ENCODE assay signal across 9 cellular contexts in genomic region chr10:114266521-114266920, GRCh38. TPM values are rescaled to one million over a fixed set of nuclear protein-coding genes. Genes with fewer than 3 reads are reported as not detected.
DNase-seq lines count a peak whose midpoint lies in the region; ATAC-seq and TF ChIP-seq lines count a peak whose summit lies in the region.
"Had no signal": no experiment of that assay in that cellular context is flagged by ENCODE, and none has a peak within 500 bp of the region (broad histone marks: within the 10 kb centered on the region; RNA-seq: fewer than 3 reads in every experiment).

No MANE protein-coding gene starts in this region.

- ATAC-seq in SK-N-SH treated with all-trans-retinoic acid at 6 μM for 48 hours (peak; percentile 86), heart right ventricle (peak; percentile 52 to 84 (median 78)), HG02642 (IDR thresholded peaks at IDR 0.05; ENCODE audit: poor library complexity, unreplicated experiment) (no peak), HG03097 (IDR thresholded peaks at IDR 0.05; ENCODE audit: low FRiP score, unreplicated experiment) (no peak)

- H4K20me1 ChIP-seq in Loucy (ENCODE audit: insufficient read depth, low read length, poor library complexity, severe bottlenecking), result no peaks in the 10 kb centered on the region

- H3F3A ChIP-seq in Loucy (ENCODE audit: low read depth), result no peaks in the 10 kb centered on the region

- no peak overlapping the region for H3K4me2 ChIP-seq in Loucy (ENCODE audit: low read depth, low read length, poor library complexity, severe bottlenecking)

- no peak overlapping the region for H3K9ac ChIP-seq in Loucy (ENCODE audit: low read depth, low read length, poor library complexity, severe bottlenecking)

- peak overlapping the region; percentile 59; the same call in 1 of the 2 replicates for H2AFZ ChIP-seq in Loucy (ENCODE audit: low read length)

- intact Hi-C loops in heart right ventricle (cut with DNase I) (loop anchor here in 1 of 10 donors (10.0 kb wide), 1 partner anchor 92 kb away; the partner anchor contains the start of genes CCDC186 and TDRD1), stomach (cut with DNase I; ENCODE audit: low total_unique reads) (no loop called here)

- DNase-seq in heart right ventricle (peak; percentile 42 to 47), stomach (peak; percentile 81), T1000 (lab: John Stamatoyannopoulos, UW) (no peak), NCI-H774 (lab: John Stamatoyannopoulos, UW) (no peak)
- DNase-seq: foreskin melanocyte had no signal

- 20 to 23% methylated on average over 5 of the region's 5 CpGs for WGBS in heart right ventricle, 2 donors
- WGBS in stomach, 5 donors, result 16 to 29% (median 24%) methylated on average over 5 of the region's 5 CpGs

- H3K79me2 ChIP-seq in Loucy (ENCODE audit: insufficient read depth, low read length), result no peaks in the 10 kb centered on the region

- no peak for TF ChIP-seq EP300 in stomach (IDR thresholded peaks at IDR 0.05)

- H3K4me3 ChIP-seq in Loucy (ENCODE audit: low read length, poor library complexity, severe bottlenecking) (no peak overlapping the region), heart right ventricle (no peak overlapping the region), stomach (no peak overlapping the region)

- H3K9me2 ChIP-seq in Loucy (replicated peaks; ENCODE audit: low read depth, low read length), result no peaks in the 10 kb centered on the region

- H3K27me3 ChIP-seq in Loucy (ENCODE audit: insufficient read depth, low read length, poor library complexity, severe bottlenecking) (no peaks in the 10 kb centered on the region), heart right ventricle (no peaks in the 10 kb centered on the region), stomach (no peaks in the 10 kb centered on the region)

- no peak for TF ChIP-seq POLR2A in stomach (IDR thresholded peaks at IDR 0.05)

- peaks cover 7% of the 10 kb centered on the region for H3K4me1 ChIP-seq in Loucy (ENCODE audit: insufficient read depth, low read length, poor library complexity, severe bottlenecking)
- H3K4me1 ChIP-seq in heart right ventricle, result peaks cover 0 to 38% (median 18%) of the 10 kb centered on the region in 9 donors
- H3K4me1 ChIP-seq in stomach, result peaks cover 19 to 47% (median 38%) of the 10 kb centered on the region in 4 donors

- TF ChIP-seq CTCF in Loucy (conservative IDR thresholded peaks at IDR 0.05; ENCODE audit: low read length) (no peak), heart right ventricle (IDR thresholded peaks at IDR 0.05) (no peak), stomach (IDR thresholded peaks at IDR 0.05) (no peak)

- H3K27ac ChIP-seq in heart right ventricle (peak overlapping the region in 6 of 10 donors; percentile 56 to 77 (median 66)), stomach (peak overlapping the region in 4 of 5 donors; percentile 40 to 61 (median 54))

- H3K36me3 ChIP-seq in Loucy (ENCODE audit: insufficient read depth, low read length) (no peaks in the 10 kb centered on the region), heart right ventricle (no peaks in the 10 kb centered on the region), stomach (no peaks in the 10 kb centered on the region)

- H3K9me3 ChIP-seq in Loucy (ENCODE audit: insufficient read depth, low read depth, low read length) (no peaks in the 10 kb centered on the region), heart right ventricle (no peaks in the 10 kb centered on the region), stomach (no peaks in the 10 kb centered on the region)

TF ChIP-seq in SK-N-SH treated with all-trans-retinoic acid at 6 μM for 48 hours, 23 proteins besides CTCF, POLR2A, EP300 and RAD21:
- TF ChIP-seq BACH2 (CRISPR knock-in tag; IDR thresholded peaks at IDR 0.05; ENCODE audit: borderline replicate concordance) (no peak), ISL1 (CRISPR knock-in tag; IDR thresholded peaks at IDR 0.05) (peak; percentile 31; the same call in 1 of the 2 replicates)

RNA-seq across cellular contexts. Expression of gene VWA2, which starts 27.5 kb away (rescaled TPM):
- under 1 TPM in 1 of 10 donors, not detected in 9; 0.09 TPM for total RNA-seq in heart right ventricle
- polyA plus RNA-seq in heart right ventricle, result under 1 TPM in 1 of 2 donors, not detected in 1; 0.01 TPM
- 10 to 100 TPM in 2 of 5 donors, 1 to 10 TPM in 3; 2.3 to 20.7 (median 6.4) TPM for total RNA-seq in stomach
- 1 to 10 TPM in 2 of 3 donors, under 1 TPM in 1; 0.46 to 6.2 (median 1.5) TPM for polyA plus RNA-seq in stomach

Comparison
In these comparisons a context has a peak if more than half of its experiments do, and no peak if none do; other contexts are left out.
1. ATAC-seq: peak in SK-N-SH treated with all-trans-retinoic acid at 6 μM for 48 hours (single experiment) and heart right ventricle (8 of 8); none in HG02642 (single experiment) and HG03097 (single experiment).
2. DNase-seq: peak in heart right ventricle (2 of 2) and stomach (single experiment); none in T1000 (single experiment) and NCI-H774 (single experiment).